8 cellular contexts compared by ENCODE assay signal in the genomic region with DNA sequence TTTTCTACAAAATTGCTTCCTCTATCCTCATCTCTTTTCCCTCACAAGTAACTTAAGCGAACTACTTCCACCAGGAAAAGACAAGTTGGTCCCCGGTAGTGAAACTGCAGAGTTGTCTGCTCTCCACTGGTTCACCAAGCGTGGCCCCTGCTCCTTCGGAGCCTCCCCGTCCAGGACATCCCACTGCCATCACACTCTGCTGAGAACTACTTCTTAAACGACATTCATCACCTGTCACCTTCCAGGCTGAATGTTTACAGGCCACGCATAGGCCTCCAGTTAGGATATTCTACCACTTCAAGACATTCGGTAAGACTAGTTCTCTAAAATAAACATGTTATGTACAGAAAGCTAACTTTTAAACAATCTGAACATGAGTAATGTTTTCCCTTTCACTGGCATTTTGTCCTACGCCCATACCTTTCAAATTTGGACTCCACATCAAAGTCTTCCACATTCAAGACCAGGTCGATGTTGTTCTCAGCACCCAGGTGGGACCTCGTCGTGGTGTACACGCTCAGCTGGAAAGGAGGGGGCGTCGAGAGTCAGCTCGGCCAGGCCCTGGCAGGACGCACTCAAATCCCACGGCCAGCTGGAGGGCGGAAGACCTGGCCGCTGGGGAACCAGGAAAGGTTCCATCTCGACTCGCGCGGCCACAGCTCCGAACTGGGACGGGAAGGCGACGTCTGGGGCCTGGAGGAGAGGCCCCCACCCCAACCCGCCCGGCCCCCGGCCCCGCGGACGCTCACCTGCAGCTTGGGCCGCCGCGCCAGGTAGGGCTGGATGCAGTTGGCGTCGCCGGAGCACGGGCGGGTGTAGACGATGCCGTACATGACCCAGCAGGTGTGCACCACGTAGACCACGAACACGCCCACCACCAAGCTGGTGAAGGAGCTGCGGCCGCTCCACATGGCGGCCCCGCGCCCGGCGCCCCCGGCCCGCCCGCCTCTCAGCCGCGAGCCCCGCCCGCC. TPM values are rescaled to one million over a fixed set of nuclear protein-coding genes. Genes with fewer than 3 reads are reported as not detected.
DNase-seq lines count a peak whose midpoint lies in the region; ATAC-seq and TF ChIP-seq lines count a peak whose summit lies in the region.

No MANE protein-coding gene starts in this region.

- H3K4me3 ChIP-seq in AG04450 (ENCODE audit: low read depth, low read length) (peak overlapping the region; percentile 86), WERI-Rb-1 (ENCODE audit: low read depth, low read length) (peak overlapping the region; percentile 87), epithelial cell of esophagus (ENCODE audit: low read length) (peak overlapping the region; percentile 73), neuron (ENCODE audit: low read length) (peak overlapping the region; percentile 93)

- ATAC-seq in GM19025 (IDR thresholded peaks at IDR 0.05; ENCODE audit: low read depth, unreplicated experiment) (peak; percentile 17), HG03354 (IDR thresholded peaks at IDR 0.05; ENCODE audit: poor library complexity, severe bottlenecking, unreplicated experiment) (peak; percentile 31)

- no peaks in the 10 kb centered on the region for H3K27me3 ChIP-seq in AG04450 (ENCODE audit: control insufficient read depth, insufficient read depth, low read length)
- no peaks in the 10 kb centered on the region for H3K27me3 ChIP-seq in WERI-Rb-1 (ENCODE audit: insufficient read depth, low read depth, severe bottlenecking)
- H3K27me3 ChIP-seq in neuron (ENCODE audit: insufficient read depth, low read length) = no peaks in the 10 kb centered on the region

- H3K27ac ChIP-seq in AG04450 (ENCODE audit: low read depth, low read length) (no peak overlapping the region), WERI-Rb-1 (peak overlapping the region; percentile 89)

- no peak overlapping the region for H2AFZ ChIP-seq in neuron (ENCODE audit: low read depth, low read length)

- CTCF ChIA-PET in AG04450 (lab: Charles Lee) = interaction anchor here (1.4 kb wide), 1 partner anchor 301 kb away, joined by 4 read pairs; no protein-coding TSS in a partner anchor

- in situ Hi-C loops in G401 (cut with HindIII; ENCODE audit: low sequenced_read_pairs) = no loop called here

- H3K4me1 ChIP-seq in neuron (ENCODE audit: insufficient read depth, low read length) = peaks cover 21% of the 10 kb centered on the region

- H3K9me3 ChIP-seq in AG04450 (ENCODE audit: control insufficient read depth, insufficient read depth, low read length) (no peaks in the 10 kb centered on the region), WERI-Rb-1 (ENCODE audit: severe bottlenecking) (no peaks in the 10 kb centered on the region), neuron (ENCODE audit: low read length) (no peaks in the 10 kb centered on the region)

- TF ChIP-seq CTCF in AG04450 (IDR thresholded peaks at IDR 0.05; ENCODE audit: low read depth, low read length) = no peak
- TF ChIP-seq CTCF in WERI-Rb-1 (IDR thresholded peaks at IDR 0.05; ENCODE audit: low read depth, low read length) = 0 out of 2 replicates have a peak, but pooled peaks have one; percentile 1
- no peak for TF ChIP-seq CTCF in epithelial cell of esophagus (IDR thresholded peaks at IDR 0.05; ENCODE audit: insufficient read depth, low read depth, low read length, missing control alignments)

- POLR2A ChIA-PET in AG04450 (lab: Yijun Ruan, JAX) = interaction anchor here (0.5 to 0.9 kb wide), 3 partner anchors 16 to 124 kb away, joined by 3 read pairs; no protein-coding TSS in a partner anchor

- H3K36me3 ChIP-seq in WERI-Rb-1 (peaks cover 46% of the 10 kb centered on the region), neuron (ENCODE audit: insufficient read depth, low read length) (peaks cover 29% of the 10 kb centered on the region)

- DNase-seq in AG04450 (ENCODE audit: low read depth, low spot score) (no peak), WERI-Rb-1 (peak; percentile 44), epithelial cell of esophagus (ENCODE audit: low read depth) (peak; percentile 24), Kasumi-1 (lab: John Stamatoyannopoulos, UW) (no peak), G401 (ENCODE audit: low spot score) (no peak)

RNA-seq across cellular contexts. Expression of a gene that starts 0.7 kb away (rescaled TPM):
- polyA plus RNA-seq in AG04450 (2011; rRNA removed) = 85.5 and 86.0 TPM in 2 replicates
- polyA minus RNA-seq in AG04450 (2011; rRNA and poly(A)+ RNA removed) = 104 and 128 TPM in 2 replicates
- total RNA-seq in G401 (2014; rRNA removed; shearing (Covaris generic)) = 177 and 229 TPM in 2 replicates

RNA-seq across cellular contexts. Expression of a gene that starts 49.3 kb away (rescaled TPM):
- not detected in 2 replicates for polyA plus RNA-seq in AG04450 (2011; rRNA removed)
- polyA minus RNA-seq in AG04450 (2011; rRNA and poly(A)+ RNA removed) = not detected in 2 replicates
- total RNA-seq in G401 (2014; rRNA removed; shearing (Covaris generic)) = 0.85 and 1.5 TPM in 2 replicates

Comparison
In these comparisons a context has a peak if more than half of its experiments do, and no peak if none do; other contexts are left out.
1. DNase-seq: peak in WERI-Rb-1 (single experiment) and epithelial cell of esophagus (single experiment); none in AG04450 (single experiment), Kasumi-1 (0 of 2) and G401 (single experiment).
2. Peak in every context shown above with its lines, with median percentiles within 50 percentile points of each other: H3K4me3 ChIP-seq.